Comparison of ENCODE assay signal across 1 cellular context in genomic region chr6:94196891-94197290, GRCh38.
TF ChIP-seq lines count a peak whose summit lies in the region.

No MANE protein-coding gene starts in this region.

TF ChIP-seq in GM23338, 12 proteins besides CTCF, POLR2A, EP300 and RAD21:
- no peak for TF ChIP-seq ZNF462 (CRISPR knock-in tag; IDR thresholded peaks at IDR 0.05)
